In genomic region chr13:99500839-99501134, GRCh38 we compare ENCODE assay signal across 8 cellular contexts. TPM values are rescaled to one million over a fixed set of nuclear protein-coding genes. Genes with fewer than 3 reads are reported as not detected.
DNase-seq lines count a peak whose midpoint lies in the region; ATAC-seq and TF ChIP-seq lines count a peak whose summit lies in the region.

No MANE protein-coding gene starts in this region.

- 0% methylated on average over 7 of the region's 7 CpGs for WGBS in sigmoid colon, 2 donors

- H3K9me3 ChIP-seq in BLaER1, result 0 out of 2 replicates have a peak, but pooled peaks cover 3% of the 10 kb centered on the region
- H3K9me3 ChIP-seq in PC-3 (ENCODE audit: low read length), result no peaks in the 10 kb centered on the region
- H3K9me3 ChIP-seq in sigmoid colon, result no peaks in the 10 kb centered on the region

- H3K4me1 ChIP-seq in BLaER1, result peaks cover 83% of the 10 kb centered on the region
- H3K4me1 ChIP-seq in PC-3 (ENCODE audit: insufficient read depth, low read length), result peaks cover 51% of the 10 kb centered on the region
- peaks cover 5 to 48% (median 44%) of the 10 kb centered on the region in 4 donors for H3K4me1 ChIP-seq in sigmoid colon

- TF ChIP-seq CTCF in PC-3 (conservative IDR thresholded peaks at IDR 0.05; ENCODE audit: low read depth, low read length), result no peak
- TF ChIP-seq CTCF in sigmoid colon (IDR thresholded peaks at IDR 0.05), result no peak

- H3K27ac ChIP-seq in BLaER1 (peak overlapping the region; percentile 85), PC-3 (ENCODE audit: low read length) (peak overlapping the region; percentile 23), sigmoid colon (peak overlapping the region; percentile 89 to 91 (median 90))

- TF ChIP-seq EP300 in sigmoid colon (IDR thresholded peaks at IDR 0.05), result no peak

- TSS peak; percentile 62 for BruUV-seq in PC-3 (replicated peaks; lab: Mats Ljungman, UMichigan)

- H3K9me2 ChIP-seq in PC-3 (replicated peaks; ENCODE audit: low read length), result no peaks in the 10 kb centered on the region

- POLR2A ChIA-PET in PC-3 (lab: Charles Lee; ENCODE audit: unreplicated experiment), result interaction anchor here (0.6 to 1.6 kb wide), 2 partner anchors 33 to 65 kb away, joined by 3 to 11 read pairs; no protein-coding TSS in a partner anchor

- H3K36me3 ChIP-seq in BLaER1 (no peaks in the 10 kb centered on the region), PC-3 (ENCODE audit: low read depth, low read length) (no peaks in the 10 kb centered on the region), sigmoid colon (no peaks in the 10 kb centered on the region)

- TF ChIP-seq POLR2A in sigmoid colon (IDR thresholded peaks at IDR 0.05), result no peak

- ATAC-seq in GM21619 (IDR thresholded peaks at IDR 0.05; ENCODE audit: unreplicated experiment), result peak; percentile 5
- peak; percentile 14 for ATAC-seq in PC-3
- peak; percentile 1 for ATAC-seq in esophagus mucosa

- H2AFZ ChIP-seq in PC-3 (ENCODE audit: low read length), result peak overlapping the region; percentile 83

- no peaks in the 10 kb centered on the region for H3F3A ChIP-seq in PC-3 (ENCODE audit: low read length, unreplicated experiment)

- no peaks in the 10 kb centered on the region for H3K27me3 ChIP-seq in BLaER1
- H3K27me3 ChIP-seq in PC-3 (ENCODE audit: low read length), result no peaks in the 10 kb centered on the region
- H3K27me3 ChIP-seq in sigmoid colon, result no peaks in the 10 kb centered on the region

- H3K9ac ChIP-seq in BLaER1 (peak overlapping the region; percentile 87), PC-3 (ENCODE audit: low read length) (peak overlapping the region; percentile 89)

- peaks cover 45% of the 10 kb centered on the region for H3K79me2 ChIP-seq in PC-3 (ENCODE audit: low read length)

- CTCF ChIA-PET in PC-3 (lab: Charles Lee), result interaction anchor here (0.5 to 1.5 kb wide), 2 partner anchors 28 to 48 kb away, joined by 3 to 4 read pairs; no protein-coding TSS in a partner anchor

- H3K4me3 ChIP-seq in BLaER1 (peak overlapping the region; percentile 84), PC-3 (ENCODE audit: low read length) (peak overlapping the region; percentile 93), sigmoid colon (peak overlapping the region; percentile 77 to 88 (median 81))

- DNase-seq in PC-3 (no peak), sigmoid colon (no peak), AML-193 (lab: John Stamatoyannopoulos, UW) (no peak), DMS 273 (lab: John Stamatoyannopoulos, UW; ENCODE audit: unreplicated experiment) (no peak), Kasumi-1 (lab: John Stamatoyannopoulos, UW) (no peak)

- H4K20me1 ChIP-seq in BLaER1 (peaks cover 33% of the 10 kb centered on the region), PC-3 (ENCODE audit: low read length) (0 out of 2 replicates have a peak, but pooled peaks cover 7% of the 10 kb centered on the region)

- intact Hi-C loops in PC-3 (cut with micrococcal nuclease) (loop anchor here (1.0 to 2.0 kb wide), 2 partner anchors 16 to 58 kb away; no protein-coding TSS in a partner anchor), sigmoid colon (cut with DNase I) (loop anchor here (5.0 kb wide), 4 partner anchors 58 to 298 kb away; partner anchors contain the start of genes CLYBL, GPR183 and UBAC2)

- H3K4me2 ChIP-seq in BLaER1 (peak overlapping the region; percentile 98), PC-3 (ENCODE audit: low read length) (peak overlapping the region; percentile 90)

RNA-seq across cellular contexts. Expression of gene TM9SF2, which starts 0.5 kb away (rescaled TPM):
- 80.7 and 84.6 TPM in 2 replicates for total RNA-seq in PC-3 (2014; rRNA removed)
- total RNA-seq in esophagus mucosa, result 57.5 TPM
- total RNA-seq in sigmoid colon, result 10 to 100 TPM; 60.9 to 75.3 (median 64.5) TPM
- 100 to 1,000 TPM in 1 of 3 donors, 10 to 100 TPM in 2; 21.6 to 110 (median 42.1) TPM for polyA plus RNA-seq in sigmoid colon

Comparison
In these comparisons a context has a peak if more than half of its experiments do, and no peak if none do; other contexts are left out.
1. H3K27ac ChIP-seq: peak in every context shown above with its lines; median percentile 90 in sigmoid colon; 85 in BLaER1; 23 in PC-3.